ENCODE assay signal across 1 cellular context in genomic region chr1:212414328-212415106, GRCh38.
TF ChIP-seq lines count a peak whose summit lies in the region.

TSS of gene PACC1 (minus strand) at chr1:212414886. CDS start at chr1:212414757, 129 bp downstream.

TF ChIP-seq in K562, 482 proteins besides CTCF, POLR2A, EP300 and RAD21 (continued from another document and continues in another):
- TF ChIP-seq CEBPZ (IDR thresholded peaks at IDR 0.05; ENCODE audit: borderline replicate concordance, low read depth, low read length): no peak
- TF ChIP-seq KAT7 (CRISPR knock-in tag; IDR thresholded peaks at IDR 0.05; ENCODE audit: borderline replicate concordance): no peak
- no peak; the same call in 1 of the 2 replicates for TF ChIP-seq FOXP1 (CRISPR knock-in tag; IDR thresholded peaks at IDR 0.05)
- peak; percentile 62; the same call in 1 of the 2 replicates for TF ChIP-seq CBX1 (IDR thresholded peaks at IDR 0.05; ENCODE audit: low read depth)
- peak; percentile 99 for TF ChIP-seq SPI1 (IDR thresholded peaks at IDR 0.05; ENCODE audit: borderline replicate concordance, low read depth, low read length)
- no peak for TF ChIP-seq MAFF (IDR thresholded peaks at IDR 0.05; ENCODE audit: low read length)
- TF ChIP-seq FOXO4 (CRISPR knock-in tag; IDR thresholded peaks at IDR 0.05): 0 out of 2 replicates have a peak, but pooled peaks have one; percentile 47
- TF ChIP-seq CBX2 (IDR thresholded peaks at IDR 0.05; ENCODE audit: insufficient read depth, low read length, poor library complexity, severe bottlenecking): no peak
- TF ChIP-seq HIVEP1 (CRISPR knock-in tag; IDR thresholded peaks at IDR 0.05): no peak
- TF ChIP-seq ZNF77 (CRISPR knock-in tag; IDR thresholded peaks at IDR 0.05): no peak
- TF ChIP-seq GABPB1 (CRISPR knock-in tag; IDR thresholded peaks at IDR 0.05): peak; percentile 56; the same call in 1 of the 2 replicates
- no peak for TF ChIP-seq SAFB (IDR thresholded peaks at IDR 0.05; ENCODE audit: borderline replicate concordance, low read depth, low read length)
- no peak for TF ChIP-seq HDAC8 (tag; IDR thresholded peaks at IDR 0.05)
- TF ChIP-seq ZNF655 (CRISPR knock-in tag; IDR thresholded peaks at IDR 0.05): no peak
- TF ChIP-seq E2F6 (IDR thresholded peaks at IDR 0.05; ENCODE audit: borderline replicate concordance in 1 of 2, extremely low read depth in 1 of 2, insufficient read depth in 1 of 2, insufficient read length in 1 of 2, low read depth in 1 of 2, low read length in 1 of 2, poor library complexity in 1 of 2, severe bottlenecking in 1 of 2): peak; percentile 71 to 91
- no peak for TF ChIP-seq PRPF4 (IDR thresholded peaks at IDR 0.05; ENCODE audit: insufficient read depth, low read depth, low read length, poor library complexity, severe bottlenecking)
- no peak for TF ChIP-seq ZNF561 (CRISPR knock-in tag; conservative IDR thresholded peaks at IDR 0.05)
- no peak for TF ChIP-seq ZNF121 (CRISPR knock-in tag; conservative IDR thresholded peaks at IDR 0.05)
- no peak for TF ChIP-seq ZNF75A (CRISPR knock-in tag; IDR thresholded peaks at IDR 0.05)
- peak; percentile 69 for TF ChIP-seq NR2C1 (IDR thresholded peaks at IDR 0.05)
- peak; percentile 78 for TF ChIP-seq NR2C1 (tag; IDR thresholded peaks at IDR 0.05)
- TF ChIP-seq ARID4B (CRISPR knock-in tag; IDR thresholded peaks at IDR 0.05): peak; percentile 96
- TF ChIP-seq ZBTB40 (IDR thresholded peaks at IDR 0.05): peak; percentile 47; the same call in 1 of the 2 replicates
- TF ChIP-seq ZBTB40 (CRISPR knock-in tag; IDR thresholded peaks at IDR 0.05): no peak
- no peak for TF ChIP-seq RBM17 (IDR thresholded peaks at IDR 0.05; ENCODE audit: borderline replicate concordance, low read depth, low read length)
- TF ChIP-seq KDM5B (IDR thresholded peaks at IDR 0.05; ENCODE audit: insufficient replicate concordance, low read depth, low read length): peak; percentile 65
- TF ChIP-seq RNF2 (IDR thresholded peaks at IDR 0.05): peak; percentile 85
- TF ChIP-seq CREB3L1 (IDR thresholded peaks at IDR 0.05; ENCODE audit: borderline replicate concordance, low read depth): peak; percentile 88
- peak; percentile 89 for TF ChIP-seq SP1 (CRISPR knock-in tag; IDR thresholded peaks at IDR 0.05)
- peak; percentile 45; the same call in 1 of the 2 replicates for TF ChIP-seq MTA1 (IDR thresholded peaks at IDR 0.05; ENCODE audit: borderline replicate concordance)
- TF ChIP-seq ZFX (CRISPR knock-in tag; IDR thresholded peaks at IDR 0.05): peak; percentile 89
- peak; percentile 81 for TF ChIP-seq RBFOX2 (IDR thresholded peaks at IDR 0.05; ENCODE audit: low read depth, low read length)
- no peak for TF ChIP-seq ZNF583 (CRISPR knock-in tag; IDR thresholded peaks at IDR 0.05)
- TF ChIP-seq ZKSCAN8 (CRISPR knock-in tag; IDR thresholded peaks at IDR 0.05): no peak
- no peak for TF ChIP-seq WHSC1 (IDR thresholded peaks at IDR 0.05; ENCODE audit: low read length)
- TF ChIP-seq GTF2E2 (tag; IDR thresholded peaks at IDR 0.05): no peak
- TF ChIP-seq ZNF23 (CRISPR knock-in tag; IDR thresholded peaks at IDR 0.05): no peak
- no peak for TF ChIP-seq ATF1 (CRISPR knock-in tag; IDR thresholded peaks at IDR 0.05)
- TF ChIP-seq ATF1 (tag; IDR thresholded peaks at IDR 0.05): peak; percentile 54
- peak; percentile 63; the same call in 1 of the 2 replicates for TF ChIP-seq JUND (IDR thresholded peaks at IDR 0.05; ENCODE audit: borderline replicate concordance, low read depth, low read length)
- TF ChIP-seq JUND (tag; IDR thresholded peaks at IDR 0.05; ENCODE audit: borderline replicate concordance, low read depth, low read length): peak; percentile 25; the same call in 1 of the 3 replicates
